ENCODE assay signal across 8 cellular contexts in genomic region chr20:19802492-19803158, GRCh38. TPM values are rescaled to one million over a fixed set of nuclear protein-coding genes. Genes with fewer than 3 reads are reported as not detected.
A peak's percentile ranks its signal among the peaks of the same experiment; 100 is the strongest.
DNase-seq lines count a peak whose midpoint lies in the region; ATAC-seq and TF ChIP-seq lines count a peak whose summit lies in the region.

No MANE protein-coding gene starts in this region.

- ATAC-seq in esophagus mucosa (peak; percentile 68), psoas muscle (peak; percentile 44 to 48 (median 45)), GM18520 (IDR thresholded peaks at IDR 0.05; ENCODE audit: unreplicated experiment) (no peak)
- ATAC-seq in stimulated activated naive CD8-positive, alpha-beta T cell treated with anti-CD3 and anti-CD28 coated beads, Interleukin-15, Interleukin-2, amounts not matched to agents 100 U/mL and 50 U/mL, for 24 hours, result no peak

- H3K4me3 ChIP-seq in GM23248 (no peak overlapping the region), psoas muscle (no peak overlapping the region)

- no peaks in the 10 kb centered on the region for H3K9me2 ChIP-seq in GM23248 (ENCODE audit: insufficient read depth)

- in situ Hi-C loops in GM23248 (cut with MboI), result no loop called here

- H3K9me3 ChIP-seq in GM23248 (ENCODE audit: low read depth), result no peaks in the 10 kb centered on the region
- H3K9me3 ChIP-seq in psoas muscle, result no peaks in the 10 kb centered on the region

- H3K36me3 ChIP-seq in GM23248 (ENCODE audit: low read depth), result peaks cover 12% of the 10 kb centered on the region; the same call in 1 of the 2 replicates
- peaks cover 0 to 41% of the 10 kb centered on the region in 2 donors for H3K36me3 ChIP-seq in psoas muscle (ENCODE audit: insufficient read depth in 1 of 2, low read depth in 1 of 2)

- intact Hi-C loops in psoas muscle (cut with DNase I), result loop anchor here (5.0 to 10.0 kb wide), 2 partner anchors 98 to 110 kb away; no protein-coding TSS in a partner anchor

- H3K9ac ChIP-seq in GM23248, result no peak overlapping the region

- TF ChIP-seq CTCF in psoas muscle (IDR thresholded peaks at IDR 0.05), result peak; percentile 23

- no peaks in the 10 kb centered on the region for H4K20me1 ChIP-seq in GM23248 (ENCODE audit: insufficient read depth)

- WGBS in GM23248 (ENCODE audit: low coverage in 1 of 2, low lambda C conversion rate in 2 of 2, missing lambda C conversion rate in 2 of 2), 2 experiments, result 82 to 88% methylated on average over 4 of the region's 4 CpGs
- 85 to 96% (median 86%) methylated on average over 4 of the region's 4 CpGs for WGBS in psoas muscle, 3 donors

- no peaks in the 10 kb centered on the region for H3F3A ChIP-seq in GM23248 (ENCODE audit: insufficient read depth)

- H3K27me3 ChIP-seq in GM23248 (replicated peaks; ENCODE audit: insufficient read depth) (no peaks in the 10 kb centered on the region), psoas muscle (ENCODE audit: insufficient read depth in 3 of 3, low read length in 2 of 3) (no peaks in the 10 kb centered on the region)

- H2AFZ ChIP-seq in GM23248, result no peak overlapping the region

- H3K4me1 ChIP-seq in GM23248 (ENCODE audit: insufficient read depth) (peaks cover 9% of the 10 kb centered on the region; the same call in 1 of the 2 replicates), psoas muscle (peaks cover 10% of the 10 kb centered on the region)

- H3K27ac ChIP-seq in GM23248, result no peak overlapping the region
- no peak overlapping the region for H3K27ac ChIP-seq in psoas muscle

- DNase-seq in GM23248 (peak; percentile 48), NCI-H82 (lab: John Stamatoyannopoulos, UW) (peak; percentile 55), psoas muscle (no peak), NOMO-1 treated with DMSO at 0.1 percent for 48 hours (lab: John Stamatoyannopoulos, UW; ENCODE audit: unreplicated experiment) (no peak), medulla oblongata (ENCODE audit: extremely low spot score) (no peak)
- DNase-seq in stimulated activated naive CD8-positive, alpha-beta T cell treated with anti-CD3 and anti-CD28 coated beads, Interleukin-15, Interleukin-2, amounts not matched to agents 100 U/mL and 50 U/mL, for 24 hours, result no peak

- no peak overlapping the region for H3K4me2 ChIP-seq in GM23248 (ENCODE audit: unreplicated experiment)

- no peaks in the 10 kb centered on the region; the same call in 1 of the 2 replicates for H3K79me2 ChIP-seq in GM23248 (ENCODE audit: insufficient read depth)

RNA-seq across cellular contexts. Expression of gene RIN2, which starts 44.6 kb away (rescaled TPM):
- total RNA-seq in GM23248 (2014; rRNA removed; shearing (Covaris generic)), result 48.0 and 48.3 TPM in 2 replicates
- polyA plus RNA-seq in GM23248 (2016; fragmentation: Nextera tagmentation; extraction: Ambion mirVana) (45.3 and 45.6 TPM in 2 replicates), psoas muscle (1 to 10 TPM; 4.4 to 9.6 (median 5.5) TPM)
- total RNA-seq in esophagus mucosa (42.3 TPM), psoas muscle (10 to 100 TPM; 18.9 to 33.4 (median 25.1) TPM)

Comparison
In these comparisons a context has a peak if more than half of its experiments do, and no peak if none do; other contexts are left out.
1. DNase-seq: peak in GM23248 (single experiment) and NCI-H82 (single experiment); none in psoas muscle (0 of 2), NOMO-1 treated with DMSO at 0.1 percent for 48 hours (single experiment), medulla oblongata (single experiment) and stimulated activated naive CD8-positive, alpha-beta T cell treated with anti-CD3 and anti-CD28 coated beads, Interleukin-15, Interleukin-2, amounts not matched to agents 100 U/mL and 50 U/mL, for 24 hours (single experiment).
2. ATAC-seq: peak in esophagus mucosa (single experiment) and psoas muscle (4 of 4); none in GM18520 (single experiment) and stimulated activated naive CD8-positive, alpha-beta T cell treated with anti-CD3 and anti-CD28 coated beads, Interleukin-15, Interleukin-2, amounts not matched to agents 100 U/mL and 50 U/mL, for 24 hours (single experiment).